8 cellular contexts compared by ENCODE assay signal in genomic region chr4:118684873-118685811, GRCh38. TPM values are rescaled to one million over a fixed set of nuclear protein-coding genes. Genes with fewer than 3 reads are reported as not detected.
A peak's percentile ranks its signal among the peaks of the same experiment; 100 is the strongest.
DNase-seq lines count a peak whose midpoint lies in the region; ATAC-seq and TF ChIP-seq lines count a peak whose summit lies in the region.

TSS of gene METTL14 (plus strand) at chr4:118685392. CDS start at chr4:118685535, 143 bp downstream.

- DNase-seq in NCI-H2171 (lab: John Stamatoyannopoulos, UW) (peak; percentile 73), WERI-Rb-1 (peak; percentile 97), mammary epithelial cell (peak; percentile 88), iPS-NIHi7 (ENCODE audit: extremely low spot score) (peak; percentile 95), smooth muscle cell (lab: John Stamatoyannopoulos, UW; ENCODE audit: unreplicated experiment) (peak; percentile 70)

- BruUV-seq in mammary epithelial cell (replicated peaks; lab: Mats Ljungman, UMichigan) = TSS peak; percentile 72

- H3K4me2 ChIP-seq in mammary epithelial cell (ENCODE audit: insufficient read depth, low read depth, low read length) = peak within 1 kb of the TSS; percentile 85
- H3K4me2 ChIP-seq in smooth muscle cell = peak within 1 kb of the TSS; percentile 91

- 8% methylated on average over 38 of the region's 42 CpGs for WGBS in mammary epithelial cell (ENCODE audit: low coverage, missing lambda C conversion rate)
- 7% methylated on average over 42 of the region's 42 CpGs for WGBS in smooth muscle cell (ENCODE audit: low lambda C conversion rate)

- intact Hi-C loops in mammary epithelial cell (cut with micrococcal nuclease) = loop anchor here (10.0 kb wide), 2 partner anchors 150 to 210 kb away; no protein-coding TSS in a partner anchor

- H3K4me3 ChIP-seq in ACC112 (ENCODE audit: low read depth, low read length) (peak within 1 kb of the TSS; percentile 95), WERI-Rb-1 (ENCODE audit: low read depth, low read length) (peak within 1 kb of the TSS; percentile 50), mammary epithelial cell (replicated peaks in 1 of 3; ENCODE audit: insufficient read depth in 1 of 3, low read depth in 2 of 3, low read length in 3 of 3) (peak within 1 kb of the TSS; percentile 66 to 88 (median 87)), smooth muscle cell (peak within 1 kb of the TSS; percentile 77)

- no peaks in the 10 kb centered on the region for H3F3A ChIP-seq in smooth muscle cell (ENCODE audit: low read depth)

- H3K27ac ChIP-seq in ACC112 (ENCODE audit: low read depth, low read length) (peak within 1 kb of the TSS; percentile 66), WERI-Rb-1 (peak within 1 kb of the TSS; percentile 90), mammary epithelial cell (ENCODE audit: insufficient read depth, low read depth, low read length) (peak within 1 kb of the TSS; percentile 73), smooth muscle cell (ENCODE audit: low read depth) (peak within 1 kb of the TSS; percentile 83)

- ATAC-seq in GM18861 (IDR thresholded peaks at IDR 0.05; ENCODE audit: unreplicated experiment) (peak; percentile 99), HG03097 (IDR thresholded peaks at IDR 0.05; ENCODE audit: low FRiP score, unreplicated experiment) (peak; percentile 100)

- H3K36me3 ChIP-seq in ACC112 (ENCODE audit: insufficient read depth, low read length) (no peaks in the 10 kb centered on the region; the same call in 1 of the 2 replicates), WERI-Rb-1 (peaks cover 34% of the 10 kb centered on the region), mammary epithelial cell (ENCODE audit: insufficient read depth, low read length) (peaks cover 6% of the 10 kb centered on the region), smooth muscle cell (ENCODE audit: low read depth) (no peaks in the 10 kb centered on the region)

- dilution Hi-C loops in mammary epithelial cell (cut with HindIII; ENCODE audit: low sequenced_read_pairs) = no loop called here

- TF ChIP-seq CTCF in WERI-Rb-1 (IDR thresholded peaks at IDR 0.05; ENCODE audit: low read depth, low read length) (no peak), mammary epithelial cell (conservative IDR thresholded peaks at IDR 0.05 in 1 of 2, IDR thresholded peaks at IDR 0.05 in 1 of 2; ENCODE audit: extremely low read depth in 1 of 2, insufficient read depth in 1 of 2, low read depth in 1 of 2, low read length in 2 of 2) (peak in 1 of 2 donors; percentile 17), smooth muscle cell (IDR thresholded peaks at IDR 0.05; ENCODE audit: borderline replicate concordance, insufficient read depth, poor library complexity, severe bottlenecking) (no peak)

- CTCF ChIA-PET in mammary epithelial cell (lab: Charles Lee; ENCODE audit: low non-redundant PET) = interaction anchor here (0.7 to 0.8 kb wide), 2 partner anchors 13 to 261 kb away, joined by 4 to 5 read pairs; no protein-coding TSS in a partner anchor

- H4K20me1 ChIP-seq in mammary epithelial cell (ENCODE audit: insufficient read depth, low read length) (no peaks in the 10 kb centered on the region), smooth muscle cell (ENCODE audit: low read depth) (peaks cover 6% of the 10 kb centered on the region)

- in situ Hi-C loops in mammary epithelial cell (cut with MboI; ENCODE audit: low sequenced_read_pairs in 2 of 2) = no loop called here

- H3K4me1 ChIP-seq in ACC112 (ENCODE audit: control insufficient read depth, insufficient read depth, low read length, unreplicated experiment) = peaks cover 20% of the 10 kb centered on the region
- peaks cover 10% of the 10 kb centered on the region for H3K4me1 ChIP-seq in mammary epithelial cell (ENCODE audit: insufficient read depth, low read length)
- peaks cover 8% of the 10 kb centered on the region for H3K4me1 ChIP-seq in smooth muscle cell (ENCODE audit: low read depth)

- H3K9ac ChIP-seq in mammary epithelial cell (ENCODE audit: insufficient read depth, low read length) (peak within 1 kb of the TSS; percentile 93), smooth muscle cell (ENCODE audit: low read depth) (peak within 1 kb of the TSS; percentile 87)

- H2AFZ ChIP-seq in ACC112 (ENCODE audit: low read length, unreplicated experiment) (peak within 1 kb of the TSS; percentile 92), mammary epithelial cell (ENCODE audit: low read depth, low read length) (peak within 1 kb of the TSS; percentile 97), smooth muscle cell (ENCODE audit: low read depth) (peak within 1 kb of the TSS; percentile 91)

- H3K27me3 ChIP-seq in ACC112 (ENCODE audit: insufficient read depth, low read length) (no peaks in the 10 kb centered on the region), WERI-Rb-1 (ENCODE audit: insufficient read depth, low read depth, severe bottlenecking) (no peaks in the 10 kb centered on the region), mammary epithelial cell (ENCODE audit: insufficient read depth, low read length) (no peaks in the 10 kb centered on the region), smooth muscle cell (ENCODE audit: low read depth) (no peaks in the 10 kb centered on the region)

- H3K79me2 ChIP-seq in ACC112 (ENCODE audit: control insufficient read depth, insufficient read depth, low read length, unreplicated experiment) = peaks cover 27% of the 10 kb centered on the region
- peaks cover 30% of the 10 kb centered on the region for H3K79me2 ChIP-seq in mammary epithelial cell (ENCODE audit: insufficient read depth, low read length)
- H3K79me2 ChIP-seq in smooth muscle cell (ENCODE audit: low read depth) = peaks cover 23% of the 10 kb centered on the region

- H3K9me3 ChIP-seq in WERI-Rb-1 (ENCODE audit: severe bottlenecking) = peaks cover 2% of the 10 kb centered on the region
- H3K9me3 ChIP-seq in mammary epithelial cell (replicated peaks; ENCODE audit: insufficient read depth, low read length) = no peaks in the 10 kb centered on the region
- no peaks in the 10 kb centered on the region for H3K9me3 ChIP-seq in smooth muscle cell (replicated peaks; ENCODE audit: low read depth)

RNA-seq across cellular contexts. Expression of gene METTL14, which starts in this region (rescaled TPM):
- total RNA-seq in mammary epithelial cell = 10 to 100 TPM; 22.0 to 36.5 TPM
- 12.2 TPM for polyA plus RNA-seq in mammary epithelial cell
- polyA minus RNA-seq in mammary epithelial cell = 3.7 TPM
- total RNA-seq in smooth muscle cell = 22.4 and 38.9 TPM in 2 replicates
- 25.7 and 31.8 TPM in 2 replicates for polyA plus RNA-seq in smooth muscle cell

Comparison
In these comparisons a context has a peak if more than half of its experiments do, and no peak if none do; other contexts are left out.
1. Peak in every context shown above with its lines: DNase-seq, ATAC-seq, H3K4me3 ChIP-seq and H3K27ac ChIP-seq.